In the genomic region with DNA sequence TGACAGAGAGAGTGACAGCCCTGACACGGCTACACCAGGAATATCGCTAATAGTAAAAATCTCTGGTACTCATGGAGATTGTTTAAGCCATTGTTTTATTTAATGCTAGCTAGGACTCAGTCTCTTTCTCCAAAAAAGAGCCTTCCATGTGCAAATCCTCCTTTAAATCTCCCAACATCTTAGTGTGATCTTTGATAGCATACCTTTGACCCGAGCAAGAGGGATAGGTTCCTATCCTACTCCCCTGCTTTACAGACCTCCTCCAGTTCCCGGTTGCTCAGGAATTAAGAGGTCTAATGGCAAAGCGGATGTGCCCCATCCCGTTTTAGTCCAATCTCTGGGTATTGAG, we compare ENCODE assay signal across 8 cellular contexts. TPM values are rescaled to one million over a fixed set of nuclear protein-coding genes. Genes with fewer than 3 reads are reported as not detected.
DNase-seq lines count a peak whose midpoint lies in the region; ATAC-seq and TF ChIP-seq lines count a peak whose summit lies in the region.

No MANE protein-coding gene starts in this region.

- peak overlapping the region; percentile 46 for H3K4me3 Mint-ChIP-seq in activated T-cell treated with anti-CD3 and anti-CD28 coated beads, Interleukin-2, amount 50 U/mL, for 24 hours
- peak overlapping the region; percentile 68 for H3K4me3 Mint-ChIP-seq in MCF 10A (ENCODE audit: unreplicated experiment)

- peak overlapping the region; percentile 67 for H3K9ac ChIP-seq in mesenchymal stem cell (ENCODE audit: low read length)

- H3K27me3 ChIP-seq in mesenchymal stem cell (ENCODE audit: control insufficient read depth in 1 of 2, insufficient read depth in 1 of 2, low read length in 2 of 2) (peaks cover 32 to 48% of the 10 kb centered on the region in 2 experiments), thyroid gland (no peaks in the 10 kb centered on the region)

- no peaks in the 10 kb centered on the region for H3K79me1 ChIP-seq in mesenchymal stem cell (replicated peaks; ENCODE audit: low read length, poor library complexity, severe bottlenecking)

- no peak for ATAC-seq in left colon
- no peak for ATAC-seq in esophagus mucosa

- TF ChIP-seq CTCF in MCF 10A (IDR thresholded peaks at IDR 0.05; ENCODE audit: unreplicated experiment) (no peak), thyroid gland (IDR thresholded peaks at IDR 0.05) (peak in 1 of 6 experiments; percentile 6)

- H3K36me3 ChIP-seq in mesenchymal stem cell (ENCODE audit: control insufficient read depth in 1 of 2, insufficient read depth in 2 of 2, low read depth in 1 of 2, low read length in 2 of 2) = no peaks in the 10 kb centered on the region
- no peaks in the 10 kb centered on the region for H3K36me3 ChIP-seq in thyroid gland

- no TSS peak for BruUV-seq in MCF 10A (replicated peaks; lab: Mats Ljungman, UMichigan)

- H3K4ac ChIP-seq in mesenchymal stem cell (ENCODE audit: low read depth in 1 of 2, low read length in 2 of 2) = no peak overlapping the region

- no peak overlapping the region for H4K91ac ChIP-seq in mesenchymal stem cell (ENCODE audit: low read length)

- H3K4me1 Mint-ChIP-seq in activated T-cell treated with anti-CD3 and anti-CD28 coated beads, Interleukin-2, amount 50 U/mL, for 24 hours (ENCODE audit: low read depth) = peaks cover 6% of the 10 kb centered on the region
- no peaks in the 10 kb centered on the region for H3K4me1 Mint-ChIP-seq in MCF 10A (ENCODE audit: insufficient read depth, unreplicated experiment)

- H3K14ac ChIP-seq in mesenchymal stem cell (ENCODE audit: low read length in 2 of 2) = no peak overlapping the region

- no peaks in the 10 kb centered on the region for H3K9me3 Mint-ChIP-seq in activated T-cell treated with anti-CD3 and anti-CD28 coated beads, Interleukin-2, amount 50 U/mL, for 24 hours
- H3K9me3 Mint-ChIP-seq in MCF 10A (ENCODE audit: unreplicated experiment) = no peaks in the 10 kb centered on the region

- no peak overlapping the region for H3K27ac Mint-ChIP-seq in activated T-cell treated with anti-CD3 and anti-CD28 coated beads, Interleukin-2, amount 50 U/mL, for 24 hours
- H3K27ac Mint-ChIP-seq in MCF 10A (ENCODE audit: low read depth, unreplicated experiment) = no peak overlapping the region

- H2BK15ac ChIP-seq in mesenchymal stem cell (ENCODE audit: low read depth, poor library complexity, severe bottlenecking) = no peak overlapping the region

- H3K9me3 ChIP-seq in mesenchymal stem cell (ENCODE audit: control insufficient read depth, low read length) (no peaks in the 10 kb centered on the region), thyroid gland (no peaks in the 10 kb centered on the region)

- no peak for TF ChIP-seq POLR2A in thyroid gland (IDR thresholded peaks at IDR 0.05)

- POLR2A ChIA-PET in MCF 10A (lab: Yijun Ruan, JAX) = no interaction called here

- CTCF ChIA-PET in MCF 10A (lab: Yijun Ruan, JAX) = interaction anchor here (0.6 to 2.8 kb wide), 12 partner anchors 10 to 340 kb away, joined by 3 to 21 read pairs (median 4); no protein-coding TSS in a partner anchor

- H3K18ac ChIP-seq in mesenchymal stem cell (ENCODE audit: low read depth in 1 of 2, low read length in 2 of 2) = no peak overlapping the region

- no peak overlapping the region for H4K8ac ChIP-seq in mesenchymal stem cell (ENCODE audit: low read length)

- no peak overlapping the region for H3K4me2 ChIP-seq in mesenchymal stem cell (ENCODE audit: low read length, poor library complexity, severe bottlenecking)

- peaks cover 42% of the 10 kb centered on the region for H3K27me3 Mint-ChIP-seq in activated T-cell treated with anti-CD3 and anti-CD28 coated beads, Interleukin-2, amount 50 U/mL, for 24 hours
- H3K27me3 Mint-ChIP-seq in MCF 10A (ENCODE audit: insufficient read depth, unreplicated experiment) = peaks cover 11% of the 10 kb centered on the region

- WGBS in mesenchymal stem cell = 38% methylated on average over 4 of the region's 6 CpGs
- 34 to 39% methylated on average over 6 of the region's 6 CpGs for WGBS in thyroid gland, 2 donors

- H3K4me1 ChIP-seq in mesenchymal stem cell (ENCODE audit: control insufficient read depth, insufficient read depth, low read depth, low read length) = peaks cover 16% of the 10 kb centered on the region
- H3K4me1 ChIP-seq in thyroid gland = peaks cover 0 to 16% of the 10 kb centered on the region in 2 donors

- H2BK5ac ChIP-seq in mesenchymal stem cell (ENCODE audit: low read depth, low read length, poor library complexity, severe bottlenecking) = no peak overlapping the region

- intact Hi-C loops in MCF 10A (cut with micrococcal nuclease) = loop anchor here (1.0 kb wide), 1 partner anchor 205 kb away; no protein-coding TSS in a partner anchor
- intact Hi-C loops in thyroid gland (cut with DNase I) = loop anchor here (5.0 kb wide), 2 partner anchors 207 to 337 kb away; no protein-coding TSS in a partner anchor
- intact Hi-C loops in left colon (cut with DNase I, micrococcal nuclease) = no loop called here

- H3K23ac ChIP-seq in mesenchymal stem cell (ENCODE audit: low read length in 2 of 2) = no peak overlapping the region

- no peak overlapping the region for H2AFZ ChIP-seq in mesenchymal stem cell (ENCODE audit: low read depth, low read length)

- H2BK12ac ChIP-seq in mesenchymal stem cell (ENCODE audit: low read length in 2 of 2) = no peak overlapping the region

- peak overlapping the region in 1 of 2 experiments; percentile 79 for H3K4me3 ChIP-seq in mesenchymal stem cell (ENCODE audit: insufficient read depth in 1 of 2, low read depth in 1 of 2, low read length in 2 of 2)
- H3K4me3 ChIP-seq in thyroid gland (replicated peaks in 1 of 3) = peak overlapping the region in 1 of 3 donors; percentile 58

- DNase-seq in activated T-cell treated with anti-CD3 and anti-CD28 coated beads, Interleukin-2, amount 50 U/mL, for 24 hours = no peak
- DNase-seq in activated T-cell treated with anti-CD3 and anti-CD28 coated beads, Interleukin-2, amount 50 U/mL, for 48 hours = no peak
- no peak for DNase-seq in MCF 10A (ENCODE audit: unreplicated experiment)
- DNase-seq in mesenchymal stem cell = no peak
- peak in 1 of 2 donors; percentile 9 for DNase-seq in thyroid gland
- no peak for DNase-seq in left colon
- DNase-seq in activated effector memory CD4-positive, alpha-beta T cell treated with Interleukin-2 at 50 U/mL for 16 hours = no peak

- H2BK120ac ChIP-seq in mesenchymal stem cell (ENCODE audit: low read depth, low read length) = no peak overlapping the region

- H2AK5ac ChIP-seq in mesenchymal stem cell (ENCODE audit: low read length, severe bottlenecking) = no peak overlapping the region

- H3K27ac ChIP-seq in mesenchymal stem cell (ENCODE audit: low read length, poor library complexity, severe bottlenecking) (no peak overlapping the region), thyroid gland (peak overlapping the region in 2 of 3 donors; percentile 52 to 79)

- no peaks in the 10 kb centered on the region for H3K36me3 Mint-ChIP-seq in activated T-cell treated with anti-CD3 and anti-CD28 coated beads, Interleukin-2, amount 50 U/mL, for 24 hours (ENCODE audit: low read depth)
- H3K36me3 Mint-ChIP-seq in MCF 10A (ENCODE audit: insufficient read depth, unreplicated experiment) = no peaks in the 10 kb centered on the region

RNA-seq across cellular contexts. Expression of a gene that starts 0.7 kb away (rescaled TPM):
- total RNA-seq in MCF 10A (2022) (0.17 and 0.28 TPM in 2 replicates), thyroid gland (10 to 100 TPM; 15.9 to 28.6 (median 20.7) TPM), left colon (10 to 100 TPM; 23.8 to 32.4 TPM), esophagus mucosa (0.60 TPM)
- 0.08 TPM for polyA plus RNA-seq in mesenchymal stem cell (2013, experiment 1 of 2)
- polyA plus RNA-seq in mesenchymal stem cell (2013, experiment 2 of 2) = 0.08 TPM

Comparison
In these comparisons a context has a peak if more than half of its experiments do, and no peak if none do; other contexts are left out.
1. RNA of a gene that starts 0.7 kb away (total RNA-seq): 23.8 to 32.4 TPM in left colon and 15.9 to 28.6 TPM in thyroid gland; 0.60 TPM in esophagus mucosa (single experiment) and 0.17 to 0.28 TPM in MCF 10A; every median in the first group is over 10 times any median in the second.
2. intact Hi-C loops: an anchor here in MCF 10A (1.0 kb wide) and thyroid gland (5.0 kb wide); none called in left colon.